ENCODE assay signal across 12 cellular contexts in the genomic region with DNA sequence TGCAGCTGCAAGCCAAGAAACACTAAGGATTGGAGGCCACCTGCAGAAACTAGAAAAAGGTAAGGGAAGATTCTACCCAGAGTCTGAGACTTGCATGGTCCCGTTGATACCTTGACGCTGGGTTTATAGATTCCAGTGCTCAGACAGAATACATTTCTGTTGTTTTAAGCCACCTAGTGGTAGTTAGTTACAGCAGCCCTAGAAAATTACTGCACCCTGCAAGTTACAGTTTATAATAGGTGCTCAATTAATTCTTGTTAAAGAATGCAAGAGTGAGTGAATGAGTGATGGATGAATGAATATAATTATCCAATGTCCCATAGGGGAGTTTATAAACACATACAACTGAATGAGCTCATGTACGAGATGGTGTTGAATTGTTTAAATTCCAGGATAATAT.
DNase-seq lines count a peak whose midpoint lies in the region; ATAC-seq and TF ChIP-seq lines count a peak whose summit lies in the region.
"Had no signal": no experiment of that assay in that cellular context is flagged by ENCODE, and none has a peak within 500 bp of the region (broad histone marks: within the 10 kb centered on the region; RNA-seq: fewer than 3 reads in every experiment).

No MANE protein-coding gene starts in this region.

- no peaks in the 10 kb centered on the region for H3K27me3 ChIP-seq in esophagus squamous epithelium

- no peak overlapping the region for H3K27ac ChIP-seq in esophagus squamous epithelium

- H3K4me3 ChIP-seq in AG10803 (ENCODE audit: low read length) (no peak overlapping the region), esophagus squamous epithelium (no peak overlapping the region), mucosa of descending colon (no peak overlapping the region)

- H3K36me3 ChIP-seq in esophagus squamous epithelium = no peaks in the 10 kb centered on the region
- no peaks in the 10 kb centered on the region for H3K36me3 ChIP-seq in mucosa of descending colon (ENCODE audit: low read depth)

- no peak for TF ChIP-seq POLR2A in esophagus squamous epithelium (IDR thresholded peaks at IDR 0.05)

- H3K9me3 ChIP-seq in esophagus squamous epithelium (no peaks in the 10 kb centered on the region), mucosa of descending colon (no peaks in the 10 kb centered on the region)

- no peak for DNase-seq in AG10803 (ENCODE audit: low read depth)
- DNase-seq in NCI-H460 (ENCODE audit: extremely low read depth, low read depth) = peak; percentile 18
- DNase-seq in esophagus squamous epithelium (lab: John Stamatoyannopoulos, UW) = no peak
- no peak for DNase-seq in NK-92 treated with Interleukin-12 subunit alpha and Interleukin-12 subunit beta, amount 100 ng/mL, for 24 hours (lab: John Stamatoyannopoulos, UW)
- DNase-seq in mucosa of descending colon = no peak
- DNase-seq: activated B cell treated with CpG ODN at 0.5 μM for 24 hours; central memory CD4-positive, alpha-beta T cell; kidney; NCI-H1105 had no signal

- TF ChIP-seq CTCF in AG10803 (conservative IDR thresholded peaks at IDR 0.05; ENCODE audit: low read length) = peak; percentile 6; the same call in 1 of the 2 replicates
- peak in 4 of 6 experiments; percentile 24 to 55 (median 27) for TF ChIP-seq CTCF in esophagus squamous epithelium (IDR thresholded peaks at IDR 0.05)
- no peak for TF ChIP-seq CTCF in mucosa of descending colon (IDR thresholded peaks at IDR 0.05)

- WGBS in esophagus squamous epithelium, 2 donors = 54 to 58% methylated on average over 3 of the region's 3 CpGs

- intact Hi-C loops in esophagus squamous epithelium (cut with DNase I) (no loop called here), mucosa of descending colon (cut with DNase I, micrococcal nuclease) (no loop called here)

- ATAC-seq in GM21526 (IDR thresholded peaks at IDR 0.05; ENCODE audit: low FRiP score, unreplicated experiment) (peak; percentile 62), GM21529 (IDR thresholded peaks at IDR 0.05; ENCODE audit: unreplicated experiment) (no peak), mucosa of descending colon (no peak), HG02870 (IDR thresholded peaks at IDR 0.05; ENCODE audit: unreplicated experiment) (no peak)

- H3K4me1 ChIP-seq in esophagus squamous epithelium = no peaks in the 10 kb centered on the region
- no peaks in the 10 kb centered on the region for H3K4me1 ChIP-seq in mucosa of descending colon (ENCODE audit: low read depth)
